27 cellular contexts compared by ENCODE assay signal in the genomic region with DNA sequence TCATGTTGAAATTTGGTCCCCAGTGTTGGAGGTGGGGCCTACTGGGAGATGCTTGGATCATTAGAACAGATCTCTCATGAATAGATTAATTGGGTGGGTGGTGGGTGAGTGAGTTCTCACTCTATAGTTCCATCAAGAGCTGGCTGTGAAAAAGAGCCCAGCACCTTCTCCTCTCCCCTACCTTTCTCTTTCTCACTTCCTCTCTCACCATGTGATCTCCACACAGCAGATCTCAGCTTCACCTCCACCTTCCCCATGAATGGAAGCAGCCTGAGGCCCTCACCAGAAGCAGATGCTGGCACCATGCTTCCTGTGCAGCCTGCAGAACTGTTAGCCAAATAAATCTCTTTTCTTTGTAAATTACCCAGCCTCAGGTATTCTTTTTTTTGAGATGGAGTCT. TPM values are rescaled to one million over a fixed set of nuclear protein-coding genes. Genes with fewer than 3 reads are reported as not detected.
"Had no signal": no experiment of that assay in that cellular context is flagged by ENCODE, and none has a peak within 500 bp of the region (broad histone marks: within the 10 kb centered on the region; RNA-seq: fewer than 3 reads in every experiment).

No MANE protein-coding gene starts in this region.

- H3K9me3 Mint-ChIP-seq: activated T-cell treated with anti-CD3 and anti-CD28 coated beads, Interleukin-2, amount 50 U/mL, for 24 hours; activated T-helper 17 cell treated with anti-CD3 and anti-CD28 coated beads, Interleukin-2, amount 50 U/mL, for 72 hours; naive thymus-derived CD4-positive, alpha-beta T cell; neural crest cell had no signal

- H3K27ac Mint-ChIP-seq: activated naive CD8-positive, alpha-beta T cell; activated T-cell treated with anti-CD3 and anti-CD28 coated beads, Interleukin-2, amount 50 U/mL, for 24 hours; activated T-helper 17 cell treated with anti-CD3 and anti-CD28 coated beads, Interleukin-2, amount 50 U/mL, for 72 hours had no signal

- H3K36me3 Mint-ChIP-seq: activated naive CD8-positive, alpha-beta T cell had no signal

- H3K4me1 Mint-ChIP-seq: activated T-helper 17 cell treated with anti-CD3 and anti-CD28 coated beads, Interleukin-2, amount 50 U/mL, for 72 hours had no signal

- H3K27me3 Mint-ChIP-seq: activated naive CD8-positive, alpha-beta T cell; activated T-cell treated with anti-CD3 and anti-CD28 coated beads, Interleukin-2, amount 50 U/mL, for 24 hours; activated T-helper 17 cell treated with anti-CD3 and anti-CD28 coated beads, Interleukin-2, amount 50 U/mL, for 72 hours; naive thymus-derived CD4-positive, alpha-beta T cell had no signal

- DNase-seq: activated CD4-positive, alpha-beta T cell treated with anti-CD3 and anti-CD28 coated beads for 1 hour; activated T-cell treated with anti-CD3 and anti-CD28 coated beads, Interleukin-2, amount 50 U/mL, for 24 hours; adrenal gland; brain microvascular endothelial cell; caudate nucleus; effector memory CD4-positive, alpha-beta T cell; gastrocnemius medialis; head of caudate nucleus; hypothalamus; left ventricle myocardium inferior; naive thymus-derived CD4-positive, alpha-beta T cell; stimulated activated CD4-positive, alpha-beta T cell treated with anti-CD3 and anti-CD28 coated beads, Interleukin-2, amount 100 ng/mL, for 48 hours; stimulated activated naive CD8-positive, alpha-beta T cell treated with anti-CD3 and anti-CD28 coated beads, Interleukin-15, Interleukin-2, amounts not matched to agents 100 U/mL and 50 U/mL, for 24 hours had no signal

- H3K4me3 ChIP-seq: adrenal gland, ascending aorta, esophagus muscularis mucosa, gastrocnemius medialis, left ventricle myocardium inferior, suprapubic skin, tibial nerve had no signal

- H3K4me3 Mint-ChIP-seq: activated naive CD8-positive, alpha-beta T cell; activated T-cell treated with anti-CD3 and anti-CD28 coated beads, Interleukin-2, amount 50 U/mL, for 24 hours; activated T-helper 17 cell treated with anti-CD3 and anti-CD28 coated beads, Interleukin-2, amount 50 U/mL, for 72 hours; naive thymus-derived CD4-positive, alpha-beta T cell; neural crest cell had no signal

- H3K36me3 ChIP-seq: adrenal gland, ascending aorta, brain microvascular endothelial cell, esophagus muscularis mucosa, gastrocnemius medialis, left ventricle myocardium inferior, suprapubic skin, tibial nerve had no signal

- H3K27me3 ChIP-seq: adrenal gland, ascending aorta, brain microvascular endothelial cell, esophagus muscularis mucosa, gastrocnemius medialis, suprapubic skin, tibial nerve had no signal

- H3K9me3 ChIP-seq: adrenal gland, ascending aorta, esophagus muscularis mucosa, gastrocnemius medialis, left ventricle myocardium inferior, suprapubic skin, tibial nerve had no signal

- H3K27ac ChIP-seq: adrenal gland, ascending aorta, brain microvascular endothelial cell, esophagus muscularis mucosa, gastrocnemius medialis, left ventricle myocardium inferior, suprapubic skin, tibial nerve had no signal

- ATAC-seq: gastrocnemius medialis; naive thymus-derived CD4-positive, alpha-beta T cell had no signal

- H3K4me1 ChIP-seq: ascending aorta, esophagus muscularis mucosa, gastrocnemius medialis, left ventricle myocardium inferior, suprapubic skin, tibial nerve had no signal

RNA-seq across cellular contexts. Expression of gene ARMH2, which starts 36.9 kb away (rescaled TPM):
- total RNA-seq: adrenal gland, ascending aorta, dermis microvascular lymphatic vessel endothelial cell, endothelial cell of umbilical vein, esophagus muscularis mucosa, gastrocnemius medialis, left ventricle myocardium inferior, lung microvascular endothelial cell, neural crest cell, osteoblast, posterior vena cava, renal cortical epithelial cell, suprapubic skin, tibial nerve, urinary bladder had no signal
- polyA plus RNA-seq: adrenal gland, endothelial cell of umbilical vein, urinary bladder had no signal
